ENCODE assay signal across 1 cellular context in genomic region chr9:112366591-112366990, GRCh38.
TF ChIP-seq lines count a peak whose summit lies in the region.

No MANE protein-coding gene starts in this region.

TF ChIP-seq in HCT116, 20 proteins besides CTCF, POLR2A, EP300 and RAD21:
- no peak for TF ChIP-seq ZNF274 (IDR thresholded peaks at IDR 0.05; ENCODE audit: low read depth, low read length)
- TF ChIP-seq EZH2phosphoT487 (IDR thresholded peaks at IDR 0.05; ENCODE audit: borderline replicate concordance), result no peak
- no peak for TF ChIP-seq REST (IDR thresholded peaks at IDR 0.05; ENCODE audit: low read depth)
- TF ChIP-seq FOSL1 (IDR thresholded peaks at IDR 0.05; ENCODE audit: low read depth), result no peak
- no peak for TF ChIP-seq ZFX (IDR thresholded peaks at IDR 0.05)
- no peak for TF ChIP-seq CEBPB (IDR thresholded peaks at IDR 0.05; ENCODE audit: low read depth)
- TF ChIP-seq YY1 (IDR thresholded peaks at IDR 0.05; ENCODE audit: extremely low read depth, insufficient replicate concordance, low read depth, low read length), result no peak
- TF ChIP-seq ELF1 (IDR thresholded peaks at IDR 0.05; ENCODE audit: borderline replicate concordance, low read depth), result no peak
- TF ChIP-seq JUND (IDR thresholded peaks at IDR 0.05), result no peak
- no peak for TF ChIP-seq ZBTB33 (IDR thresholded peaks at IDR 0.05; ENCODE audit: extremely low read depth, insufficient replicate concordance, low read length)
- TF ChIP-seq SP1 (IDR thresholded peaks at IDR 0.05; ENCODE audit: low read depth), result no peak
- TF ChIP-seq TCF7L2 (IDR thresholded peaks at IDR 0.05; ENCODE audit: borderline replicate concordance, extremely low read depth, insufficient read depth, insufficient read length), result no peak
- no peak for TF ChIP-seq POLR2AphosphoS5 (IDR thresholded peaks at IDR 0.05; ENCODE audit: low read depth, low read length)
- no peak for TF ChIP-seq SRF (IDR thresholded peaks at IDR 0.05; ENCODE audit: low read depth)
- no peak for TF ChIP-seq CBX3 (IDR thresholded peaks at IDR 0.05; ENCODE audit: low read depth)
- no peak for TF ChIP-seq EGR1 (IDR thresholded peaks at IDR 0.05; ENCODE audit: low read depth)
